15 cellular contexts compared by ENCODE assay signal in the genomic region with DNA sequence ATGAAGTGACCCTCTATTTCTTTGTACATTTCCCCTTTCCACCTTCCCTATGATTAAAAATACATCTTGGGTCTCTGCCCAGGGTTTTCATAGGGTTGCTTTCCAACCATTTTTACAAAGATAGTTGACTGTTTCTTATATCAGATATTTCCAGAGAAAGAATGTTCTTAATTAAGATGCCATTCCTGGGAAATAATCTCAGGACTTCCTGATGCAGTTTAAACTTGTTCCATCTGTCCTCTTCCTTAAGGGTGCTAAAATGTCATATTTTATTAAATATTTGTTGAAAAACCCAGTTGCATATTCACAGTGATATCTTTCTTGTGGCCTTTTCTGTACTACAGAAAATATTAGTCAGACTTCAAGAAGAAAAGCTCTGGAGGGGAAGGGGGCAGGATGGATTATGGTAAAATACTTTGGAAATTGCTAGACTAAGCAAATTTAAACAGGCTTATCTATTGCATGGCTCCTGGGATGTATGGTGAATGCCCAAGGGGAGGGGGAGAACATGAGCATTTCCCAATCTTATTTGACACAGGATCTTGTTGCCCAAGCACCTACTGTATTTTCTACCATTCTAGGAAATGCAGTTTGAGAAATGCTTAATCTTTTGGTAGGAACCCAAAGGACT.
"Had no signal": no experiment of that assay in that cellular context is flagged by ENCODE, and none has a peak within 500 bp of the region (broad histone marks: within the 10 kb centered on the region; RNA-seq: fewer than 3 reads in every experiment).

No MANE protein-coding gene starts in this region.

- H3K4me1 ChIP-seq: pancreas had no signal

- H3K27ac ChIP-seq: coronary artery, hepatocyte, pancreas had no signal

- H3K4me3 ChIP-seq: coronary artery, hepatocyte, pancreas, smooth muscle cell had no signal

- H3K27me3 ChIP-seq: hepatocyte, pancreas had no signal

- ATAC-seq: esophagus mucosa; naive thymus-derived CD8-positive, alpha-beta T cell; pancreas; right cardiac atrium had no signal

- H3K36me3 ChIP-seq: pancreas had no signal

- DNase-seq: effector CD4-positive, alpha-beta T cell; endodermal cell; foreskin melanocyte; head of caudate nucleus; kidney glomerular epithelial cell; naive thymus-derived CD8-positive, alpha-beta T cell; pancreas; right cardiac atrium; stimulated activated CD4-positive, alpha-beta T cell treated with anti-CD3 and anti-CD28 coated beads, Interleukin-2, amount 100 ng/mL, for 48 hours; stimulated activated naive CD4-positive, alpha-beta T cell treated with Interleukin-2 at 50 U/mL for 16 hours; trophoblast cell had no signal

- H3K9me3 ChIP-seq: pancreas had no signal
